1 cellular context compared by ENCODE assay signal in genomic region chr22:22520667-22521602, GRCh38.
TF ChIP-seq lines count a peak whose summit lies in the region.

No MANE protein-coding gene starts in this region.

TF ChIP-seq in K562, 482 proteins besides CTCF, POLR2A, EP300 and RAD21 (continued from another document and continues in another):
- TF ChIP-seq ZBTB1 (CRISPR knock-in tag; IDR thresholded peaks at IDR 0.05; ENCODE audit: borderline replicate concordance, low read depth) (peak; percentile 70; the same call in 1 of the 2 replicates), E2F1 (CRISPR knock-in tag; IDR thresholded peaks at IDR 0.05) (0 out of 2 replicates have a peak, but pooled peaks have one; percentile 14), DEAF1 (CRISPR knock-in tag; IDR thresholded peaks at IDR 0.05) (no peak), E2F5 (CRISPR knock-in tag; IDR thresholded peaks at IDR 0.05) (peak; percentile 86; the same call in 1 of the 2 replicates), SMC3 (conservative IDR thresholded peaks at IDR 0.05; ENCODE audit: insufficient read depth, low read depth, low read length) (no peak), ZNF695 (CRISPR knock-in tag; IDR thresholded peaks at IDR 0.05) (no peak), ESRRB (CRISPR knock-in tag; IDR thresholded peaks at IDR 0.05; ENCODE audit: borderline replicate concordance) (no peak), HOXB6 (CRISPR knock-in tag; IDR thresholded peaks at IDR 0.05; ENCODE audit: borderline replicate concordance) (no peak), TFAP4 (CRISPR knock-in tag; IDR thresholded peaks at IDR 0.05; ENCODE audit: borderline replicate concordance) (peak; percentile 36; the same call in 1 of the 2 replicates), ZC3H11A (IDR thresholded peaks at IDR 0.05; ENCODE audit: low read depth, low read length) (no peak), CREB1 (IDR thresholded peaks at IDR 0.05) (no peak), CREB1 (CRISPR knock-in tag; IDR thresholded peaks at IDR 0.05) (peak; percentile 51; the same call in 1 of the 2 replicates), CREBBP (IDR thresholded peaks at IDR 0.05; ENCODE audit: low read depth, low read length) (no peak), MYNN (IDR thresholded peaks at IDR 0.05) (no peak), MYNN (CRISPR knock-in tag; IDR thresholded peaks at IDR 0.05) (no peak), PTBP1 (IDR thresholded peaks at IDR 0.05; ENCODE audit: low read depth, low read length) (no peak), ZNF140 (CRISPR knock-in tag; IDR thresholded peaks at IDR 0.05) (no peak), MEIS2 (IDR thresholded peaks at IDR 0.05; ENCODE audit: partially characterized antibody) (no peak), TEAD1 (CRISPR knock-in tag; IDR thresholded peaks at IDR 0.05) (no peak), RB1 (IDR thresholded peaks at IDR 0.05; ENCODE audit: low read depth) (no peak), ZNF668 (CRISPR knock-in tag; IDR thresholded peaks at IDR 0.05) (no peak), ZNF282 (CRISPR knock-in tag; IDR thresholded peaks at IDR 0.05) (no peak), NR4A1 (CRISPR knock-in tag; IDR thresholded peaks at IDR 0.05) (no peak), NR4A1 (tag; IDR thresholded peaks at IDR 0.05) (no peak)
- TF ChIP-seq, protein P1, sequence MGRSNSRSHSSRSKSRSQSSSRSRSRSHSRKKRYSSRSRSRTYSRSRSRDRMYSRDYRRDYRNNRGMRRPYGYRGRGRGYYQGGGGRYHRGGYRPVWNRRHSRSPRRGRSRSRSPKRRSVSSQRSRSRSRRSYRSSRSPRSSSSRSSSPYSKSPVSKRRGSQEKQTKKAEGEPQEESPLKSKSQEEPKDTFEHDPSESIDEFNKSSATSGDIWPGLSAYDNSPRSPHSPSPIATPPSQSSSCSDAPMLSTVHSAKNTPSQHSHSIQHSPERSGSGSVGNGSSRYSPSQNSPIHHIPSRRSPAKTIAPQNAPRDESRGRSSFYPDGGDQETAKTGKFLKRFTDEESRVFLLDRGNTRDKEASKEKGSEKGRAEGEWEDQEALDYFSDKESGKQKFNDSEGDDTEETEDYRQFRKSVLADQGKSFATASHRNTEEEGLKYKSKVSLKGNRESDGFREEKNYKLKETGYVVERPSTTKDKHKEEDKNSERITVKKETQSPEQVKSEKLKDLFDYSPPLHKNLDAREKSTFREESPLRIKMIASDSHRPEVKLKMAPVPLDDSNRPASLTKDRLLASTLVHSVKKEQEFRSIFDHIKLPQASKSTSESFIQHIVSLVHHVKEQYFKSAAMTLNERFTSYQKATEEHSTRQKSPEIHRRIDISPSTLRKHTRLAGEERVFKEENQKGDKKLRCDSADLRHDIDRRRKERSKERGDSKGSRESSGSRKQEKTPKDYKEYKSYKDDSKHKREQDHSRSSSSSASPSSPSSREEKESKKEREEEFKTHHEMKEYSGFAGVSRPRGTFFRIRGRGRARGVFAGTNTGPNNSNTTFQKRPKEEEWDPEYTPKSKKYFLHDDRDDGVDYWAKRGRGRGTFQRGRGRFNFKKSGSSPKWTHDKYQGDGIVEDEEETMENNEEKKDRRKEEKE (IDR thresholded peaks at IDR 0.05; ENCODE audit: borderline replicate concordance in 1 of 2, control insufficient read depth in 1 of 2, low read depth in 2 of 2, low read length in 1 of 2) = no peak
- TF ChIP-seq, protein P2, sequence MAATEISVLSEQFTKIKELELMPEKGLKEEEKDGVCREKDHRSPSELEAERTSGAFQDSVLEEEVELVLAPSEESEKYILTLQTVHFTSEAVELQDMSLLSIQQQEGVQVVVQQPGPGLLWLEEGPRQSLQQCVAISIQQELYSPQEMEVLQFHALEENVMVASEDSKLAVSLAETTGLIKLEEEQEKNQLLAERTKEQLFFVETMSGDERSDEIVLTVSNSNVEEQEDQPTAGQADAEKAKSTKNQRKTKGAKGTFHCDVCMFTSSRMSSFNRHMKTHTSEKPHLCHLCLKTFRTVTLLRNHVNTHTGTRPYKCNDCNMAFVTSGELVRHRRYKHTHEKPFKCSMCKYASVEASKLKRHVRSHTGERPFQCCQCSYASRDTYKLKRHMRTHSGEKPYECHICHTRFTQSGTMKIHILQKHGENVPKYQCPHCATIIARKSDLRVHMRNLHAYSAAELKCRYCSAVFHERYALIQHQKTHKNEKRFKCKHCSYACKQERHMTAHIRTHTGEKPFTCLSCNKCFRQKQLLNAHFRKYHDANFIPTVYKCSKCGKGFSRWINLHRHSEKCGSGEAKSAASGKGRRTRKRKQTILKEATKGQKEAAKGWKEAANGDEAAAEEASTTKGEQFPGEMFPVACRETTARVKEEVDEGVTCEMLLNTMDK (IDR thresholded peaks at IDR 0.05; ENCODE audit: borderline replicate concordance, insufficient read depth, low read depth, low read length, poor library complexity, severe bottlenecking) = no peak
- TF ChIP-seq, protein P3, sequence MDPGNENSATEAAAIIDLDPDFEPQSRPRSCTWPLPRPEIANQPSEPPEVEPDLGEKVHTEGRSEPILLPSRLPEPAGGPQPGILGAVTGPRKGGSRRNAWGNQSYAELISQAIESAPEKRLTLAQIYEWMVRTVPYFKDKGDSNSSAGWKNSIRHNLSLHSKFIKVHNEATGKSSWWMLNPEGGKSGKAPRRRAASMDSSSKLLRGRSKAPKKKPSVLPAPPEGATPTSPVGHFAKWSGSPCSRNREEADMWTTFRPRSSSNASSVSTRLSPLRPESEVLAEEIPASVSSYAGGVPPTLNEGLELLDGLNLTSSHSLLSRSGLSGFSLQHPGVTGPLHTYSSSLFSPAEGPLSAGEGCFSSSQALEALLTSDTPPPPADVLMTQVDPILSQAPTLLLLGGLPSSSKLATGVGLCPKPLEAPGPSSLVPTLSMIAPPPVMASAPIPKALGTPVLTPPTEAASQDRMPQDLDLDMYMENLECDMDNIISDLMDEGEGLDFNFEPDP (CRISPR knock-in tag; IDR thresholded peaks at IDR 0.05) = no peak
- TF ChIP-seq, protein P4, sequence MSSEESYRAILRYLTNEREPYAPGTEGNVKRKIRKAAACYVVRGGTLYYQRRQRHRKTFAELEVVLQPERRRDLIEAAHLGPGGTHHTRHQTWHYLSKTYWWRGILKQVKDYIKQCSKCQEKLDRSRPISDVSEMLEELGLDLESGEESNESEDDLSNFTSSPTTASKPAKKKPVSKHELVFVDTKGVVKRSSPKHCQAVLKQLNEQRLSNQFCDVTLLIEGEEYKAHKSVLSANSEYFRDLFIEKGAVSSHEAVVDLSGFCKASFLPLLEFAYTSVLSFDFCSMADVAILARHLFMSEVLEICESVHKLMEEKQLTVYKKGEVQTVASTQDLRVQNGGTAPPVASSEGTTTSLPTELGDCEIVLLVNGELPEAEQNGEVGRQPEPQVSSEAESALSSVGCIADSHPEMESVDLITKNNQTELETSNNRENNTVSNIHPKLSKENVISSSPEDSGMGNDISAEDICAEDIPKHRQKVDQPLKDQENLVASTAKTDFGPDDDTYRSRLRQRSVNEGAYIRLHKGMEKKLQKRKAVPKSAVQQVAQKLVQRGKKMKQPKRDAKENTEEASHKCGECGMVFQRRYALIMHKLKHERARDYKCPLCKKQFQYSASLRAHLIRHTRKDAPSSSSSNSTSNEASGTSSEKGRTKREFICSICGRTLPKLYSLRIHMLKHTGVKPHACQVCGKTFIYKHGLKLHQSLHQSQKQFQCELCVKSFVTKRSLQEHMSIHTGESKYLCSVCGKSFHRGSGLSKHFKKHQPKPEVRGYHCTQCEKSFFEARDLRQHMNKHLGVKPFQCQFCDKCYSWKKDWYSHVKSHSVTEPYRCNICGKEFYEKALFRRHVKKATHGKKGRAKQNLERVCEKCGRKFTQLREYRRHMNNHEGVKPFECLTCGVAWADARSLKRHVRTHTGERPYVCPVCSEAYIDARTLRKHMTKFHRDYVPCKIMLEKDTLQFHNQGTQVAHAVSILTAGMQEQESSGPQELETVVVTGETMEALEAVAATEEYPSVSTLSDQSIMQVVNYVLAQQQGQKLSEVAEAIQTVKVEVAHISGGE (CRISPR knock-in tag; IDR thresholded peaks at IDR 0.05) = no peak
- TF ChIP-seq, protein P5, sequence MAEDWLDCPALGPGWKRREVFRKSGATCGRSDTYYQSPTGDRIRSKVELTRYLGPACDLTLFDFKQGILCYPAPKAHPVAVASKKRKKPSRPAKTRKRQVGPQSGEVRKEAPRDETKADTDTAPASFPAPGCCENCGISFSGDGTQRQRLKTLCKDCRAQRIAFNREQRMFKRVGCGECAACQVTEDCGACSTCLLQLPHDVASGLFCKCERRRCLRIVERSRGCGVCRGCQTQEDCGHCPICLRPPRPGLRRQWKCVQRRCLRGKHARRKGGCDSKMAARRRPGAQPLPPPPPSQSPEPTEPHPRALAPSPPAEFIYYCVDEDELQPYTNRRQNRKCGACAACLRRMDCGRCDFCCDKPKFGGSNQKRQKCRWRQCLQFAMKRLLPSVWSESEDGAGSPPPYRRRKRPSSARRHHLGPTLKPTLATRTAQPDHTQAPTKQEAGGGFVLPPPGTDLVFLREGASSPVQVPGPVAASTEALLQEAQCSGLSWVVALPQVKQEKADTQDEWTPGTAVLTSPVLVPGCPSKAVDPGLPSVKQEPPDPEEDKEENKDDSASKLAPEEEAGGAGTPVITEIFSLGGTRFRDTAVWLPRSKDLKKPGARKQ (CRISPR knock-in tag; IDR thresholded peaks at IDR 0.05) = no peak
